Comparison of ENCODE assay signal across 8 cellular contexts in the genomic region with DNA sequence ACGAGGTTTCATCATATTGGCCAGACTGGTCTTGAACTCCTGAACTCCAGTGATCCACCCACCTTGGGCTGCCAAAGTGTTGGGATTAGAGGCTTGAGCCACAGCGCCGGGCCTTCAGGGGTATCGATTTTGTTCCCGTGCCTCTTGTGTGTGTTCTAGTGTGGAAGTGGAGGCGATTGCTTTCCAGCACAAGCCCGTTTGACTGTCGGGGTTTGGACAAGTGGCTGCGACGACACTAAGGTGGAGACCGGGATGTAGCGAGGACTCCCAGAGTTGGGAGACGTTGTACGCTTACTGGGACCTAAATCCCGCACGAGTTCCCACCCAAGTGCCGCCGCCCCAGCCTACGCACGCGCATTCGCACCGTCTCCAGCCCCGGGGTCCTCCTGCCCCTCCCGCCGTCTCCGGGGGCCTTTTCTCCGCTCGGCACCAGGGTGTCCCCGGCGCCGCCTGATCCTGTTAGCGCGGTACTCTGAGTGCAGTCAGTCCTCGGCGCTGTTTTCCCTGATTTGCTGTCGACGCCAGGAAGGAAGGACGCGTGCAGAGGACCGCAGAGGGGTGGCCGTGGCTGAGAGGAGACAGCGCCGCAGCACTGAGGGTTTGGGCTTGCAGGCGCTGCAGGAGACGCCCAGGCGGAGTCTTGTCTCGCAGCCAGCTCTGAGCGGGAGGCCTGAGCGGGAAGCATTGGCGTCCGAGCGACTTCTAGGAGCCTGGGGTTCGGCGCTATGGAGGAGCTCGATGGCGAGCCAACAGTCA. TPM values are rescaled to one million over a fixed set of nuclear protein-coding genes. Genes with fewer than 3 reads are reported as not detected.
DNase-seq lines count a peak whose midpoint lies in the region; ATAC-seq and TF ChIP-seq lines count a peak whose summit lies in the region.

A gene with protein sequence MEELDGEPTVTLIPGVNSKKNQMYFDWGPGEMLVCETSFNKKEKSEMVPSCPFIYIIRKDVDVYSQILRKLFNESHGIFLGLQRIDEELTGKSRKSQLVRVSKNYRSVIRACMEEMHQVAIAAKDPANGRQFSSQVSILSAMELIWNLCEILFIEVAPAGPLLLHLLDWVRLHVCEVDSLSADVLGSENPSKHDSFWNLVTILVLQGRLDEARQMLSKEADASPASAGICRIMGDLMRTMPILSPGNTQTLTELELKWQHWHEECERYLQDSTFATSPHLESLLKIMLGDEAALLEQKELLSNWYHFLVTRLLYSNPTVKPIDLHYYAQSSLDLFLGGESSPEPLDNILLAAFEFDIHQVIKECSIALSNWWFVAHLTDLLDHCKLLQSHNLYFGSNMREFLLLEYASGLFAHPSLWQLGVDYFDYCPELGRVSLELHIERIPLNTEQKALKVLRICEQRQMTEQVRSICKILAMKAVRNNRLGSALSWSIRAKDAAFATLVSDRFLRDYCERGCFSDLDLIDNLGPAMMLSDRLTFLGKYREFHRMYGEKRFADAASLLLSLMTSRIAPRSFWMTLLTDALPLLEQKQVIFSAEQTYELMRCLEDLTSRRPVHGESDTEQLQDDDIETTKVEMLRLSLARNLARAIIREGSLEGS (plus strand): TSS at position 643 of the 756 bp plus-strand sequence. CDS start 83 bp downstream, at position 726.

- TF ChIP-seq CTCF in GM23338 (conservative IDR thresholded peaks at IDR 0.05; ENCODE audit: low read depth in 2 of 2) (no peak), fibroblast of the aortic adventitia (IDR thresholded peaks at IDR 0.05; ENCODE audit: insufficient read depth, low read length) (no peak), nephron (IDR thresholded peaks at IDR 0.05; ENCODE audit: unreplicated experiment in 3 of 3) (no peak)

- no peaks in the 10 kb centered on the region for H3K9me2 ChIP-seq in GM23338 (ENCODE audit: insufficient read depth)

- peak within 1 kb of the TSS; percentile 100 for H3K4me2 ChIP-seq in GM23338

- H3K27me3 ChIP-seq in GM23338 (ENCODE audit: insufficient read depth) (no peaks in the 10 kb centered on the region), MG63 (no peaks in the 10 kb centered on the region)

- H3K36me3 ChIP-seq in GM23338 (ENCODE audit: insufficient read depth) (peaks cover 13% of the 10 kb centered on the region), MG63 (peaks cover 23% of the 10 kb centered on the region)

- H3K9me3 ChIP-seq in MG63: no peaks in the 10 kb centered on the region

- peak within 1 kb of the TSS; percentile 100 for H3K27ac Mint-ChIP-seq in GM23338
- peak within 1 kb of the TSS; percentile 100 for H3K27ac Mint-ChIP-seq in nephron

- ATAC-seq in GM23338: peak; percentile 89
- ATAC-seq in stimulated activated naive CD8-positive, alpha-beta T cell treated with anti-CD3 and anti-CD28 coated beads, Interleukin-15, Interleukin-2, amounts not matched to agents 100 U/mL and 50 U/mL, for 24 hours: peak; percentile 90

- H3K4me1 Mint-ChIP-seq in GM23338 (peaks cover 5% of the 10 kb centered on the region; the same call in 2 of the 3 replicates), nephron (peaks cover 9% of the 10 kb centered on the region)

- peak within 1 kb of the TSS; percentile 96 for H2AFZ ChIP-seq in GM23338

- H4K20me1 ChIP-seq in GM23338 (replicated peaks; ENCODE audit: insufficient read depth): peaks cover 18% of the 10 kb centered on the region

- peaks cover 14% of the 10 kb centered on the region for H3K4me1 ChIP-seq in GM23338 (ENCODE audit: insufficient read depth)

- H3F3A ChIP-seq in GM23338 (replicated peaks; ENCODE audit: low read depth): peaks cover 22% of the 10 kb centered on the region

- peak within 1 kb of the TSS; percentile 100 for H3K27ac ChIP-seq in GM23338 (ENCODE audit: low read depth)

- DNase-seq in DMS53 (lab: John Stamatoyannopoulos, UW): peak; percentile 98
- DNase-seq in GM23338 (ENCODE audit: low spot score): peak; percentile 98
- DNase-seq in MG63: peak; percentile 97
- peak; percentile 97 to 98 for DNase-seq in SHP77 (lab: John Stamatoyannopoulos, UW)
- peak; percentile 87 for DNase-seq in activated effector memory CD4-positive, alpha-beta T cell treated with Interleukin-2 at 50 U/mL for 16 hours
- peak; percentile 93 for DNase-seq in fibroblast of the aortic adventitia (ENCODE audit: low read depth)
- DNase-seq in stimulated activated naive CD8-positive, alpha-beta T cell treated with anti-CD3 and anti-CD28 coated beads, Interleukin-15, Interleukin-2, amounts not matched to agents 100 U/mL and 50 U/mL, for 24 hours: peak; percentile 97

- H3K36me3 Mint-ChIP-seq in GM23338 (ENCODE audit: low read depth) (peaks cover 20% of the 10 kb centered on the region), nephron (ENCODE audit: low read depth) (peaks cover 7% of the 10 kb centered on the region)

- H3K4me3 Mint-ChIP-seq in GM23338 (peak within 1 kb of the TSS; percentile 94), nephron (peak within 1 kb of the TSS; percentile 94 to 99 (median 98))

- H3K9me3 Mint-ChIP-seq in GM23338 (no peaks in the 10 kb centered on the region), nephron (no peaks in the 10 kb centered on the region)

- H3K4me3 ChIP-seq in GM23338: peak within 1 kb of the TSS; percentile 97
- peak within 1 kb of the TSS; percentile 90 for H3K4me3 ChIP-seq in MG63
- peak within 1 kb of the TSS; percentile 100 for H3K4me3 ChIP-seq in fibroblast of the aortic adventitia (ENCODE audit: low read depth, low read length)

- H3K27me3 Mint-ChIP-seq in GM23338 (ENCODE audit: insufficient read depth, low read depth, poor library complexity): peaks cover 4% of the 10 kb centered on the region
- H3K27me3 Mint-ChIP-seq in nephron (ENCODE audit: low read depth): no peaks in the 10 kb centered on the region

- peaks cover 45% of the 10 kb centered on the region for H3K79me2 ChIP-seq in GM23338 (replicated peaks; ENCODE audit: insufficient read depth)

TF ChIP-seq in GM23338, 12 proteins besides CTCF, POLR2A, EP300 and RAD21:
- peak; percentile 85 for TF ChIP-seq POLR2AphosphoS5 (IDR thresholded peaks at IDR 0.05; ENCODE audit: low read depth)
- TF ChIP-seq CREB1 (CRISPR knock-in tag; IDR thresholded peaks at IDR 0.05; ENCODE audit: low read depth): no peak
- TF ChIP-seq NANOG (IDR thresholded peaks at IDR 0.05; ENCODE audit: borderline replicate concordance): no peak
- TF ChIP-seq EZH2 (IDR thresholded peaks at IDR 0.05; ENCODE audit: low read depth, unreplicated experiment): no peak
- no peak for TF ChIP-seq JUNB (IDR thresholded peaks at IDR 0.05; ENCODE audit: unreplicated experiment)
- no peak for TF ChIP-seq ZNF114 (CRISPR knock-in tag; IDR thresholded peaks at IDR 0.05)
- no peak for TF ChIP-seq EZH2phosphoT487 (IDR thresholded peaks at IDR 0.05; ENCODE audit: unreplicated experiment)
- TF ChIP-seq, protein P1, sequence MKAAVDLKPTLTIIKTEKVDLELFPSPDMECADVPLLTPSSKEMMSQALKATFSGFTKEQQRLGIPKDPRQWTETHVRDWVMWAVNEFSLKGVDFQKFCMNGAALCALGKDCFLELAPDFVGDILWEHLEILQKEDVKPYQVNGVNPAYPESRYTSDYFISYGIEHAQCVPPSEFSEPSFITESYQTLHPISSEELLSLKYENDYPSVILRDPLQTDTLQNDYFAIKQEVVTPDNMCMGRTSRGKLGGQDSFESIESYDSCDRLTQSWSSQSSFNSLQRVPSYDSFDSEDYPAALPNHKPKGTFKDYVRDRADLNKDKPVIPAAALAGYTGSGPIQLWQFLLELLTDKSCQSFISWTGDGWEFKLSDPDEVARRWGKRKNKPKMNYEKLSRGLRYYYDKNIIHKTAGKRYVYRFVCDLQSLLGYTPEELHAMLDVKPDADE (IDR thresholded peaks at IDR 0.05): peak; percentile 38; the same call in 1 of the 2 replicates

RNA-seq across cellular contexts. Expression of the gene that starts here (rescaled TPM):
- 57.2 and 59.4 TPM in 2 replicates for total RNA-seq in GM23338 (2014; rRNA removed; shearing (Covaris generic))
- polyA plus RNA-seq in GM23338 (2016; fragmentation: Nextera tagmentation; extraction: Ambion mirVana): 114 and 116 TPM in 2 replicates
- 75.0 and 100 TPM in 2 replicates for total RNA-seq in MG63 (2014; rRNA removed; shearing (Covaris generic); ENCODE audit: low replicate concordance)
- 33.9 and 41.5 TPM in 2 replicates for total RNA-seq in fibroblast of the aortic adventitia (ENCODE audit: low replicate concordance)

Comparison
In these comparisons a context has a peak if more than half of its experiments do, and no peak if none do; other contexts are left out.
1. Peak in every context shown above with its lines: DNase-seq, ATAC-seq, H3K4me3 ChIP-seq and H3K27ac ChIP-seq.